ENCODE assay signal across 1 cellular context in genomic region chr17:39062846-39063680, GRCh38.
TF ChIP-seq lines count a peak whose summit lies in the region.

No MANE protein-coding gene starts in this region.

TF ChIP-seq in HEK293, 187 proteins besides CTCF, POLR2A, EP300 and RAD21 (continued from another document):
- TF ChIP-seq PRDM6 (tag by site-specific recombination; IDR thresholded peaks at IDR 0.05) = peak; percentile 85
- no peak for TF ChIP-seq ZNF280D (tag by site-specific recombination; IDR thresholded peaks at IDR 0.05)
- TF ChIP-seq ZNF239 (tag by site-specific recombination; IDR thresholded peaks at IDR 0.05) = no peak
- TF ChIP-seq ZNF366 (tag by site-specific recombination; conservative IDR thresholded peaks at IDR 0.05) = 0 out of 2 replicates have a peak, but pooled peaks have one; percentile 10
- 0 out of 2 replicates have a peak, but pooled peaks have one; percentile 11 for TF ChIP-seq GLIS1 (tag by site-specific recombination; IDR thresholded peaks at IDR 0.05)
- TF ChIP-seq FEZF1 (tag by site-specific recombination; IDR thresholded peaks at IDR 0.05) = peak; percentile 83
- TF ChIP-seq ZBTB17 (tag by site-specific recombination; IDR thresholded peaks at IDR 0.05) = peak; percentile 62; the same call in 1 of the 2 replicates
- TF ChIP-seq ZNF768 (tag by site-specific recombination; IDR thresholded peaks at IDR 0.05) = no peak
- TF ChIP-seq ZSCAN16 (tag by site-specific recombination; IDR thresholded peaks at IDR 0.05) = peak; percentile 88
- TF ChIP-seq INSM2 (tag by site-specific recombination; IDR thresholded peaks at IDR 0.05) = no peak
- peak; percentile 54; the same call in 1 of the 2 replicates for TF ChIP-seq ZNF843 (tag by site-specific recombination; IDR thresholded peaks at IDR 0.05)
- TF ChIP-seq ZNF37A (tag by site-specific recombination; IDR thresholded peaks at IDR 0.05) = no peak
- 0 out of 2 replicates have a peak, but pooled peaks have one; percentile 12 for TF ChIP-seq PRDM10 (tag by site-specific recombination; IDR thresholded peaks at IDR 0.05)
- peak; percentile 33; the same call in 1 of the 2 replicates for TF ChIP-seq SP7 (tag by site-specific recombination; IDR thresholded peaks at IDR 0.05)
- no peak for TF ChIP-seq IKZF3 (tag by site-specific recombination; IDR thresholded peaks at IDR 0.05)
- no peak for TF ChIP-seq ZNF707 (tag by site-specific recombination; IDR thresholded peaks at IDR 0.05)
- TF ChIP-seq ZEB2 (tag by site-specific recombination; IDR thresholded peaks at IDR 0.05) = 0 out of 2 replicates have a peak, but pooled peaks have one; percentile 30
- peak; percentile 60; the same call in 1 of the 2 replicates for TF ChIP-seq ZNF341 (tag by site-specific recombination; IDR thresholded peaks at IDR 0.05; ENCODE audit: low read depth)
- peak; percentile 73 for TF ChIP-seq BCL6B (tag by site-specific recombination; IDR thresholded peaks at IDR 0.05)
- TF ChIP-seq ZSCAN5A (tag by site-specific recombination; IDR thresholded peaks at IDR 0.05) = no peak
- TF ChIP-seq ZNF175 (tag by site-specific recombination; IDR thresholded peaks at IDR 0.05) = no peak
TF ChIP-seq in HEK293: peak in this region for 13.
